In the genomic region with DNA sequence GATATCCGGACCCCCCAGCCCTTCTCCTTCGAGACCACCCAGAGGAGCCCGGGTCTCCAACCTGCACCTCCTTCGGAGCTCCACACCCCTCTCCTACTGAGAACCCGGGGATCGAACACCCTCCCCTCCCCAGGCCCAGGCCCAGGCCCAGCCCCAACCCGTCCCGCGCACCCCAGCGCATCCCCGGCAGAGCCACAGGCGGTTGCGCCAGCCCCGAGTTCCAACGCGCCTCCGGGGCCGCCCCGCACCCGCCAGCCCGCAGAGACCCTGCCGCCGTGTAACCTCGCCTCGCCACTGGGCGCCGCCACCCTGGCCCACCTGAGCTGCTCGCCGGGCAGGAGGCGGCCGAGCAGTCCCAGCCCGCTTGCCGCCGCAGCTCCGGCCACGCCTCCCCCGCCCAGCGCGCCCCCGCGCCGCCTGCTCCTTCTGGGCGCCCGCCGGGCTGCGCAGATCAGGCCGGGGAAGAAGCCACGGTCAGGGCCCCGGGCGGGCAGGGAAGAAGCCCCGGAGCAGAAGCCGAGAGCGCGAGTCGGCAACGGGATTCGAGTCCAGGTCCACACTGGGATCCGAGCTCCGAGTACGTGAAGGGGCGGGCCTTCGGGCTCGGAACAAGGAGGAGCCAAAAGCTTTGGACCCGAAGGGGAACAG, we compare ENCODE assay signal across 7 cellular contexts. TPM values are rescaled to one million over a fixed set of nuclear protein-coding genes. Genes with fewer than 3 reads are reported as not detected.
DNase-seq lines count a peak whose midpoint lies in the region; ATAC-seq, FAIRE-seq and TF ChIP-seq lines count a peak whose summit lies in the region.

A gene with protein sequence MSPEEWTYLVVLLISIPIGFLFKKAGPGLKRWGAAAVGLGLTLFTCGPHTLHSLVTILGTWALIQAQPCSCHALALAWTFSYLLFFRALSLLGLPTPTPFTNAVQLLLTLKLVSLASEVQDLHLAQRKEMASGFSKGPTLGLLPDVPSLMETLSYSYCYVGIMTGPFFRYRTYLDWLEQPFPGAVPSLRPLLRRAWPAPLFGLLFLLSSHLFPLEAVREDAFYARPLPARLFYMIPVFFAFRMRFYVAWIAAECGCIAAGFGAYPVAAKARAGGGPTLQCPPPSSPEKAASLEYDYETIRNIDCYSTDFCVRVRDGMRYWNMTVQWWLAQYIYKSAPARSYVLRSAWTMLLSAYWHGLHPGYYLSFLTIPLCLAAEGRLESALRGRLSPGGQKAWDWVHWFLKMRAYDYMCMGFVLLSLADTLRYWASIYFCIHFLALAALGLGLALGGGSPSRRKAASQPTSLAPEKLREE (minus strand): TSS at position 561 of the 648 bp plus-strand sequence. CDS start 1,072 bp downstream, outside the sequence.

- H3K27me3 ChIP-seq in stomach smooth muscle (ENCODE audit: control insufficient read depth in 1 of 2, insufficient read depth in 2 of 2, low read length in 2 of 2): no peaks in the 10 kb centered on the region

- peak within 1 kb of the TSS; percentile 72 to 84 for H3K9ac ChIP-seq in kidney (ENCODE audit: low read length in 2 of 2)
- H3K9ac ChIP-seq in stomach smooth muscle (ENCODE audit: low read length in 2 of 2): peak within 1 kb of the TSS; percentile 76 to 94

- ATAC-seq in GM21619 (IDR thresholded peaks at IDR 0.05; ENCODE audit: unreplicated experiment): peak; percentile 7

- peak; percentile 87 for DNase-seq in GM13977 (ENCODE audit: low spot score)
- no peak for DNase-seq in Jurkat, Clone E6-1 (ENCODE audit: low read depth, low spot score)
- DNase-seq in astrocyte of the spinal cord (ENCODE audit: low read depth, low spot score): no peak
- no peak for DNase-seq in kidney
- DNase-seq in NCI-H446 (lab: John Stamatoyannopoulos, UW): no peak

- intact Hi-C loops in kidney (cut with DNase I): no loop called here

- FAIRE-seq in kidney (lab: Jason Lieb, UNC): no peak

- in situ Hi-C loops in GM13977 (cut with MboI; ENCODE audit: low pct_unique_long_range_greater_than_20kb, low sequenced_read_pairs, unreplicated experiment): no loop called here
- in situ Hi-C loops in astrocyte of the spinal cord (cut with HindIII; ENCODE audit: low sequenced_read_pairs): no loop called here

- peak within 1 kb of the TSS; percentile 65 for H3K4me3 ChIP-seq in Jurkat, Clone E6-1 (ENCODE audit: low read length)
- peak within 1 kb of the TSS; percentile 84 for H3K4me3 ChIP-seq in astrocyte of the spinal cord (ENCODE audit: low read depth, low read length)
- peak within 1 kb of the TSS; percentile 79 to 84 for H3K4me3 ChIP-seq in kidney (ENCODE audit: low read length in 2 of 2)
- H3K4me3 ChIP-seq in stomach smooth muscle (ENCODE audit: low read length in 2 of 2): peak within 1 kb of the TSS; percentile 57 to 91

- H3K9me3 ChIP-seq in kidney (ENCODE audit: control insufficient read depth in 1 of 2, low read length in 2 of 2) (no peaks in the 10 kb centered on the region), stomach smooth muscle (ENCODE audit: control insufficient read depth in 2 of 2, low read length in 2 of 2) (no peaks in the 10 kb centered on the region)

- peaks cover 4 to 8% of the 10 kb centered on the region in 2 donors for H3K36me3 ChIP-seq in kidney (ENCODE audit: control insufficient read depth in 1 of 2, insufficient read depth in 2 of 2, low read length in 2 of 2)
- peaks cover 10% of the 10 kb centered on the region in 2 donors for H3K36me3 ChIP-seq in stomach smooth muscle (ENCODE audit: control insufficient read depth in 2 of 2, insufficient read depth in 2 of 2, low read length in 2 of 2)

- TF ChIP-seq CTCF in GM13977 (IDR thresholded peaks at IDR 0.05; ENCODE audit: extremely low read depth, insufficient read depth, missing control alignments): peak; percentile 57
- peak; percentile 11 for TF ChIP-seq CTCF in astrocyte of the spinal cord (IDR thresholded peaks at IDR 0.05; ENCODE audit: low read depth, low read length)
- peak; percentile 41 for TF ChIP-seq CTCF in kidney (IDR thresholded peaks at IDR 0.05; ENCODE audit: borderline replicate concordance, extremely low read depth, insufficient read depth)

- peak within 1 kb of the TSS; percentile 100 for H3K27ac ChIP-seq in kidney (ENCODE audit: low read depth in 2 of 2, low read length in 2 of 2)
- peak within 1 kb of the TSS; percentile 97 for H3K27ac ChIP-seq in stomach smooth muscle (ENCODE audit: low read length)

- H3K4me1 ChIP-seq in kidney (ENCODE audit: control insufficient read depth in 1 of 2, insufficient read depth in 1 of 2, low read depth in 1 of 2, low read length in 2 of 2) (peaks cover 13 to 15% of the 10 kb centered on the region in 2 donors), stomach smooth muscle (ENCODE audit: control insufficient read depth, insufficient read depth, low read length) (peaks cover 25% of the 10 kb centered on the region)

RNA-seq across cellular contexts. Expression of the gene that starts here (rescaled TPM):
- 50.3 TPM for polyA plus RNA-seq in Jurkat, Clone E6-1 (2012; ENCODE audit: insufficient read depth, insufficient read length)
- total RNA-seq in kidney: 64.4 TPM
- polyA plus RNA-seq in kidney (ENCODE audit: insufficient read depth, low read depth, low replicate concordance): 41.6 TPM
